Comparison of ENCODE assay signal across 8 cellular contexts in the genomic region with DNA sequence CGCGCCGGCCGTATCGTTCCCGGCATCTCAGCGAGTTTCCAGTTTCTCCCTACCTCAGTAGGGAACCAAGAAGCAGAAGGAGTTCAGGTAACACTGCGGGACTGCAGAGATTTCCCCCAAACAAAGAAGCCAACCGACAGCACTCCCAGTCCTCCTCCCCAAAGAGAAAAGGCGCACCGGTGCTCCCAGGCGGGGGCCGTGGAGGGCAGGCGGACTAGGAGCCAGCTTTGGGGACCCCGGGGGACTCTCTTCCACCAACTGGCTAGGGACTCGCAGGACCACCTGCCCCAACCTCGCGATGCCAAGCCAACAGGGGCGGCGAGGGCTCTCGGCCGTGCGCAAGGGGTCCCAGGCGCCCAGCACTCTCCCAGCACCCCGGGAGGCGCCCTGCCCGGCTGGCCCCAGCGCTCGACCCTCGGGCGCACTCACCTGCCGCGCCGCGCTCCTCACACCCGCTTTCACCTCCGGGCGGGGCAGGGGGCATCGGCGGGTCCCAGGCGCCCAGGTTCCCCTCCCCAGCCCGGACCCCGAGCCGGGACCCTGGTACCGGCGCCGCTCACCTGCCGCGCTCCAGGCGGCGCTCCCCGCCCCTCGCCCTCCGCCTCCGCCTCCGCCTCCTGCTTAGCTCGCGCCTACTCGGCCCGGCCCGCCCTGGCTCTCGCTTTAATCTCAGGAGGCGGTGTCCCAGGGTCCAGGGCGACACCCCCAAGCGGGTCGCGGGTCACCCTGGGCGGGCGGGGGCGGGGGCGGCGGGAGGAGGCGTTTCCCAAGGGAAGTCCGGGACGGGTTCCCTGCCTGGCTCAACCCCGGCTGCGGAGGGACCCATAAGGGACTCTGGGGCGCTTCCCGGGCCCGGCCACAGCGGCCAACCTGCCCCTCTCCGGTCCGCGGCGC. TPM values are rescaled to one million over a fixed set of nuclear protein-coding genes. Genes with fewer than 3 reads are reported as not detected.
DNase-seq lines count a peak whose midpoint lies in the region; ATAC-seq and TF ChIP-seq lines count a peak whose summit lies in the region.

TSS of gene TMPRSS2 (minus strand) at position 638 of the 894 bp plus-strand sequence. CDS start 10,025 bp downstream, outside the sequence.

- no peak within 1 kb of the TSS for H2BK5ac ChIP-seq in mesenchymal stem cell (ENCODE audit: low read depth, low read length, poor library complexity, severe bottlenecking)

- peak; percentile 69 to 88 for ATAC-seq in upper lobe of left lung (ENCODE audit: low FRiP score in 2 of 2)

- H3K27me3 ChIP-seq in endodermal cell (ENCODE audit: control insufficient read depth, insufficient read depth, low read length, poor library complexity, severe bottlenecking), result peaks cover 50% of the 10 kb centered on the region
- H3K27me3 ChIP-seq in mesenchymal stem cell (ENCODE audit: control insufficient read depth in 1 of 2, insufficient read depth in 1 of 2, low read length in 2 of 2), result peaks cover 66 to 90% of the 10 kb centered on the region in 2 experiments
- peaks cover 0 to 23% (median 9%) of the 10 kb centered on the region in 4 donors for H3K27me3 ChIP-seq in upper lobe of left lung

- peaks cover 13% of the 10 kb centered on the region for H3K4me1 Mint-ChIP-seq in endodermal cell

- H2BK120ac ChIP-seq in mesenchymal stem cell (ENCODE audit: low read depth, low read length), result no peak within 1 kb of the TSS

- peak within 1 kb of the TSS; percentile 57 for H3K4me2 ChIP-seq in mesenchymal stem cell (ENCODE audit: low read length, poor library complexity, severe bottlenecking)

- no peaks in the 10 kb centered on the region for H3K36me3 ChIP-seq in endodermal cell (ENCODE audit: control insufficient read depth, insufficient read depth, low read length)
- no peaks in the 10 kb centered on the region for H3K36me3 ChIP-seq in mesenchymal stem cell (ENCODE audit: control insufficient read depth in 1 of 2, insufficient read depth in 2 of 2, low read depth in 1 of 2, low read length in 2 of 2)
- no peaks in the 10 kb centered on the region for H3K36me3 ChIP-seq in upper lobe of left lung

- H3K9me3 ChIP-seq in endodermal cell (ENCODE audit: control insufficient read depth, low read length) (no peaks in the 10 kb centered on the region), mesenchymal stem cell (ENCODE audit: control insufficient read depth, low read length) (peaks cover 5% of the 10 kb centered on the region), upper lobe of left lung (no peaks in the 10 kb centered on the region)

- no peak within 1 kb of the TSS for H3K27ac ChIP-seq in endodermal cell (ENCODE audit: low read depth, low read length)
- H3K27ac ChIP-seq in mesenchymal stem cell (ENCODE audit: low read length, poor library complexity, severe bottlenecking), result no peak within 1 kb of the TSS
- H3K27ac ChIP-seq in upper lobe of left lung, result peak within 1 kb of the TSS; percentile 86 to 88 (median 88)

- no peak for TF ChIP-seq EP300 in upper lobe of left lung (IDR thresholded peaks at IDR 0.05)

- DNase-seq in NCI-H510A treated with DMSO at 0.1 percent for 48 hours (lab: John Stamatoyannopoulos, UW) (peak; percentile 16), NCI-H510A (lab: John Stamatoyannopoulos, UW) (no peak), endodermal cell (peak; percentile 91), mesenchymal stem cell (no peak), upper lobe of left lung (peak; percentile 72 to 93), middle frontal gyrus (ENCODE audit: extremely low spot score, low spot score) (no peak), NOMO-1 treated with dmso at 0.1 percent for 144 hours (lab: John Stamatoyannopoulos, UW; ENCODE audit: unreplicated experiment) (no peak), A172 (ENCODE audit: low spot score) (no peak)

- H3K9me3 Mint-ChIP-seq in endodermal cell, result no peaks in the 10 kb centered on the region

- H4K91ac ChIP-seq in mesenchymal stem cell (ENCODE audit: low read length), result no peak within 1 kb of the TSS

- TF ChIP-seq CTCF in endodermal cell (conservative IDR thresholded peaks at IDR 0.05), result no peak
- no peak for TF ChIP-seq CTCF in upper lobe of left lung (IDR thresholded peaks at IDR 0.05)

- TF ChIP-seq POLR2A in upper lobe of left lung (IDR thresholded peaks at IDR 0.05), result peak in 3 of 4 donors; percentile 44 to 87 (median 70)

- H3K27ac Mint-ChIP-seq in endodermal cell, result peak within 1 kb of the TSS; percentile 64

- H2AK5ac ChIP-seq in mesenchymal stem cell (ENCODE audit: low read length, severe bottlenecking), result no peak within 1 kb of the TSS

- no peak within 1 kb of the TSS for H3K23ac ChIP-seq in mesenchymal stem cell (ENCODE audit: low read length in 2 of 2)

- H2BK15ac ChIP-seq in mesenchymal stem cell (ENCODE audit: low read depth, poor library complexity, severe bottlenecking), result no peak within 1 kb of the TSS

- H3K4me3 Mint-ChIP-seq in endodermal cell, result peak within 1 kb of the TSS; percentile 74

- H4K8ac ChIP-seq in mesenchymal stem cell (ENCODE audit: low read length), result no peak within 1 kb of the TSS

- H2BK12ac ChIP-seq in mesenchymal stem cell (ENCODE audit: low read length in 2 of 2), result no peak within 1 kb of the TSS

- no peak within 1 kb of the TSS for H2AFZ ChIP-seq in mesenchymal stem cell (ENCODE audit: low read depth, low read length)

- peak within 1 kb of the TSS; percentile 83 for H3K4me3 ChIP-seq in endodermal cell (ENCODE audit: low read length)
- H3K4me3 ChIP-seq in mesenchymal stem cell (ENCODE audit: insufficient read depth in 1 of 2, low read depth in 1 of 2, low read length in 2 of 2), result peak within 1 kb of the TSS; percentile 18 to 37
- peak within 1 kb of the TSS; percentile 23 to 62 (median 54) for H3K4me3 ChIP-seq in upper lobe of left lung

- H3K27me3 Mint-ChIP-seq in endodermal cell (ENCODE audit: insufficient read depth), result peaks cover 46% of the 10 kb centered on the region

- H3K36me3 Mint-ChIP-seq in endodermal cell (ENCODE audit: low read depth), result no peaks in the 10 kb centered on the region

- H3K4ac ChIP-seq in mesenchymal stem cell (ENCODE audit: low read depth in 1 of 2, low read length in 2 of 2), result no peak within 1 kb of the TSS

- no peak within 1 kb of the TSS for H3K14ac ChIP-seq in mesenchymal stem cell (ENCODE audit: low read length in 2 of 2)

- H3K18ac ChIP-seq in mesenchymal stem cell (ENCODE audit: low read depth in 1 of 2, low read length in 2 of 2), result no peak within 1 kb of the TSS

- H3K9ac ChIP-seq in endodermal cell (ENCODE audit: extremely low read depth, low read length, poor library complexity, severe bottlenecking) (peak within 1 kb of the TSS; percentile 30), mesenchymal stem cell (ENCODE audit: low read length) (no peak within 1 kb of the TSS)

- H3K4me1 ChIP-seq in endodermal cell (ENCODE audit: control insufficient read depth, insufficient read depth, low read length) (peaks cover 6% of the 10 kb centered on the region), mesenchymal stem cell (ENCODE audit: control insufficient read depth, insufficient read depth, low read depth, low read length) (peaks cover 19% of the 10 kb centered on the region), upper lobe of left lung (peaks cover 0 to 39% (median 4%) of the 10 kb centered on the region in 4 donors)

- 0% methylated on average over 13 to 85 of the region's 85 CpGs for WGBS in endodermal cell (ENCODE audit: insufficient coverage in 1 of 2, insufficient read length in 1 of 2), 2 experiments
- 1% methylated on average over 81 of the region's 85 CpGs for WGBS in mesenchymal stem cell
- 0 to 1% methylated on average over 7 to 43 of the region's 85 CpGs for WGBS in upper lobe of left lung, 2 donors

- H3K79me1 ChIP-seq in mesenchymal stem cell (replicated peaks; ENCODE audit: low read length, poor library complexity, severe bottlenecking), result no peaks in the 10 kb centered on the region

RNA-seq across cellular contexts. Expression of gene TMPRSS2, which starts in this region (rescaled TPM):
- total RNA-seq in endodermal cell (10 to 100 TPM; 17.6 to 19.2 TPM), upper lobe of left lung (100 to 1,000 TPM in 3 of 6 donors, 10 to 100 TPM in 3; 65.3 to 195 (median 98.5) TPM)
- 3.2 TPM for polyA plus RNA-seq in endodermal cell (2013, experiment 1 of 2)
- 2.7 TPM for polyA plus RNA-seq in endodermal cell (2013, experiment 2 of 2)
- 0.08 TPM for polyA plus RNA-seq in mesenchymal stem cell (2013, experiment 1 of 2)
- 0.04 TPM for polyA plus RNA-seq in mesenchymal stem cell (2013, experiment 2 of 2)
- 0.05 TPM in 1 of 2 replicates, not detected in the other for total RNA-seq in A172 (2014; rRNA removed; shearing (Covaris generic))

Comparison
In these comparisons a context has a peak if more than half of its experiments do, and no peak if none do; other contexts are left out.
1. RNA of gene TMPRSS2 (total RNA-seq): 65.3 to 195 TPM in upper lobe of left lung and 17.6 to 19.2 TPM in endodermal cell; 0.05 TPM in A172; every median in the first group is over 10 times any median in the second.
2. DNase-seq: peak in NCI-H510A treated with DMSO at 0.1 percent for 48 hours (single experiment), endodermal cell (single experiment) and upper lobe of left lung (2 of 2); none in NCI-H510A (single experiment), mesenchymal stem cell (single experiment), middle frontal gyrus (single experiment), NOMO-1 treated with dmso at 0.1 percent for 144 hours (single experiment) and A172 (single experiment).
3. H3K27ac ChIP-seq: peak in upper lobe of left lung (4 of 4); none in endodermal cell (single experiment) and mesenchymal stem cell (single experiment).
4. H3K4me3 ChIP-seq: peak in every context shown above with its lines; median percentile 83 in endodermal cell; 54 in upper lobe of left lung; 28 in mesenchymal stem cell.